Comparison of ENCODE assay signal across 25 cellular contexts in genomic region chr16:7083086-7083485, GRCh38.
"Had no signal": no experiment of that assay in that cellular context is flagged by ENCODE, and none has a peak within 500 bp of the region (broad histone marks: within the 10 kb centered on the region; RNA-seq: fewer than 3 reads in every experiment).

No MANE protein-coding gene starts in this region.

- H3K36me3 ChIP-seq: adrenal gland, colonic mucosa had no signal

- H3K27ac ChIP-seq: adrenal gland, body of pancreas, colonic mucosa, epithelial cell of prostate had no signal

- DNase-seq: activated CD4-positive, alpha-beta memory T cell treated with anti-CD3 and anti-CD28 coated beads for 36 hours; activated CD4-positive, alpha-beta T cell treated with anti-CD3 and anti-CD28 coated beads for 36 hours; activated CD4-positive, alpha-beta T cell treated with anti-CD3 and anti-CD28 coated beads, Interleukin-2, amount 10 ng/mL, durations not matched to agents 24 days and 14 days; activated CD4-positive, CD25-positive, alpha-beta regulatory T cell; activated CD4-positive, CD25-positive, alpha-beta regulatory T cell treated with anti-CD3 and anti-CD28 coated beads, Interleukin-2, amount 50 U/mL, for 72 hours; activated CD8-positive, alpha-beta memory T cell treated with anti-CD3 and anti-CD28 coated beads, Interleukin-2, amount 10 ng/mL, durations not matched to agents 7 days and 5 days; activated CD8-positive, alpha-beta memory T cell treated with anti-CD3 and anti-CD28 coated beads, Interleukin-2, amount 50 U/mL, for 4 hours; activated CD8-positive, alpha-beta T cell treated with anti-CD3 and anti-CD28 coated beads, Interleukin-2, amount 10 ng/mL, durations not matched to agents 7 days and 5 days; activated effector memory CD4-positive, alpha-beta T cell treated with anti-CD3 and anti-CD28 coated beads, Interleukin-2, amount 50 U/mL, for 16 hours; activated naive CD4-positive, alpha-beta T cell treated with anti-CD3 and anti-CD28 coated beads for 36 hours; activated naive CD8-positive, alpha-beta T cell treated with anti-CD3 and anti-CD28 coated beads for 36 hours; activated naive CD8-positive, alpha-beta T cell treated with anti-CD3 and anti-CD28 coated beads, Interleukin-2, amount 50 U/mL, for 24 hours; activated T-cell treated with anti-CD3 and anti-CD28 coated beads, Interleukin-2, amount 50 U/mL, for 1 hour; activated T-cell treated with anti-CD3 and anti-CD28 coated beads, Interleukin-2, amount 50 U/mL, for 48 hours; adrenal gland; amygdala; aorta; body of pancreas; central memory CD4-positive, alpha-beta T cell; cerebellar nuclear complex; colonic mucosa; effector CD8-positive, alpha-beta T cell; foreskin fibroblast; T-helper 2 cell had no signal

- H3K4me3 ChIP-seq: adrenal gland, body of pancreas, colonic mucosa had no signal

- H3K9me3 ChIP-seq: adrenal gland, body of pancreas, colonic mucosa had no signal

- H3K27me3 ChIP-seq: adrenal gland, colonic mucosa had no signal

- H3K4me1 ChIP-seq: adrenal gland, body of pancreas, colonic mucosa had no signal
